ENCODE assay signal across 15 cellular contexts in the genomic region with DNA sequence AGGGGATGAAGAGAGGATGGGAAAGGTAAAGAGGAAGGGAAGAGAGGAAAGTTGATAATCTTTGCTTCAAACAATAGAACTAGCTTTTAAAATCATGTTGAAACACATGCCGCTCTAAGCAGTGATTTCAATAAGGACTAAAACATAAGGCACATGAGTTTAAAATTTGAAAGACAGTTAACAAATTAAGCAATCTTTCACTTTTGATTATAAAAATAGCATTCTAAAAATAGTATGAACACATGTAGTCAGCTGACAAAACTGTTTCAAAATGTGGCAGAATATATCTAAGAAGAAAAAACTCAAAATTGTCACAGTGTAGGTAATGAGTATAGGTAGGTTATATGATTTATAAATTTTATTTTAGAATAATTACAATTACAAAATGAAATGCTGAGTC. TPM values are rescaled to one million over a fixed set of nuclear protein-coding genes. Genes with fewer than 3 reads are reported as not detected.
DNase-seq lines count a peak whose midpoint lies in the region; ATAC-seq and TF ChIP-seq lines count a peak whose summit lies in the region.
"Had no signal": no experiment of that assay in that cellular context is flagged by ENCODE, and none has a peak within 500 bp of the region (broad histone marks: within the 10 kb centered on the region; RNA-seq: fewer than 3 reads in every experiment).

No MANE protein-coding gene starts in this region.

- 67 to 72% (median 69%) methylated on average over 1 of the region's 1 CpG for WGBS in spleen, 5 donors

- peaks cover 47% of the 10 kb centered on the region for H3K36me3 Mint-ChIP-seq in activated naive CD4-positive, alpha-beta T cell treated with anti-CD3 and anti-CD28 coated beads, Interleukin-2, amount 10 ng/mL, durations not matched to agents 7 days and 5 days
- peaks cover 4% of the 10 kb centered on the region for H3K36me3 Mint-ChIP-seq in glutamatergic neuron (ENCODE audit: unreplicated experiment)

- no peak overlapping the region for H3K27ac ChIP-seq in OCI-LY3 (ENCODE audit: low read length)
- peak overlapping the region in 6 of 8 donors; percentile 21 to 48 (median 40) for H3K27ac ChIP-seq in spleen
- H3K27ac ChIP-seq: brain microvascular endothelial cell, transverse colon had no signal

- TF ChIP-seq POLR2A in spleen (IDR thresholded peaks at IDR 0.05): no peak

- H2AFZ ChIP-seq in OCI-LY3 (ENCODE audit: low read depth, low read length): no peak overlapping the region

- no peak for DNase-seq in activated naive CD4-positive, alpha-beta T cell treated with anti-CD3 and anti-CD28 coated beads, Interleukin-2, amount 10 ng/mL, durations not matched to agents 7 days and 5 days
- no peak for DNase-seq in activated naive CD4-positive, alpha-beta T cell treated with Interleukin-2 at 50 U/mL for 16 hours
- DNase-seq in glutamatergic neuron (no peak), spleen (no peak), D341Med (ENCODE audit: low spot score) (no peak), NCI-H345 treated with DMSO at 0.1 percent for 48 hours (lab: John Stamatoyannopoulos, UW; ENCODE audit: unreplicated experiment) (no peak)
- DNase-seq: activated CD4-positive, alpha-beta T cell treated with anti-CD3 and anti-CD28 coated beads, Interleukin-2, amount 10 ng/mL, durations not matched to agents 24 days and 14 days; brain microvascular endothelial cell; left colon; NCI-H2029; NK-92 treated with Interleukin-12 subunit alpha and Interleukin-12 subunit beta, amount 100 ng/mL, for 24 hours; transverse colon had no signal

- no peaks in the 10 kb centered on the region for H3K9me3 Mint-ChIP-seq in activated naive CD4-positive, alpha-beta T cell treated with anti-CD3 and anti-CD28 coated beads, Interleukin-2, amount 10 ng/mL, durations not matched to agents 7 days and 5 days
- H3K9me3 Mint-ChIP-seq in glutamatergic neuron (ENCODE audit: unreplicated experiment): peaks cover 1% of the 10 kb centered on the region
- H3K9me3 Mint-ChIP-seq: activated CD4-positive, alpha-beta T cell treated with anti-CD3 and anti-CD28 coated beads, Interleukin-2, amount 10 ng/mL, durations not matched to agents 24 days and 14 days had no signal

- CTCF ChIA-PET in activated naive CD4-positive, alpha-beta T cell treated with anti-CD3 and anti-CD28 coated beads, Interleukin-2, amount 10 ng/mL, durations not matched to agents 7 days and 5 days (lab: Charles Lee): no interaction called here

- peak overlapping the region; percentile 10; the same call in 1 of the 2 replicates for H3K4me2 ChIP-seq in OCI-LY3 (ENCODE audit: low read length)
- H3K4me2 ChIP-seq: smooth muscle cell had no signal

- no peak overlapping the region for H3K4me3 Mint-ChIP-seq in activated naive CD4-positive, alpha-beta T cell treated with anti-CD3 and anti-CD28 coated beads, Interleukin-2, amount 10 ng/mL, durations not matched to agents 7 days and 5 days
- H3K4me3 Mint-ChIP-seq in glutamatergic neuron (ENCODE audit: unreplicated experiment): no peak overlapping the region
- H3K4me3 Mint-ChIP-seq: activated CD4-positive, alpha-beta T cell treated with anti-CD3 and anti-CD28 coated beads, Interleukin-2, amount 10 ng/mL, durations not matched to agents 24 days and 14 days had no signal

- H3K4me1 ChIP-seq in OCI-LY3 (ENCODE audit: low read length): peaks cover 23% of the 10 kb centered on the region
- H3K4me1 ChIP-seq in spleen: peaks cover 8 to 84% (median 46%) of the 10 kb centered on the region in 6 donors

- H3K27ac Mint-ChIP-seq in activated naive CD4-positive, alpha-beta T cell treated with anti-CD3 and anti-CD28 coated beads, Interleukin-2, amount 10 ng/mL, durations not matched to agents 7 days and 5 days: peak overlapping the region; percentile 57
- peak overlapping the region; percentile 48 for H3K27ac Mint-ChIP-seq in glutamatergic neuron (ENCODE audit: unreplicated experiment)
- H3K27ac Mint-ChIP-seq: activated CD4-positive, alpha-beta T cell treated with anti-CD3 and anti-CD28 coated beads, Interleukin-2, amount 10 ng/mL, durations not matched to agents 24 days and 14 days had no signal

- no peak for ATAC-seq in HG03571 (IDR thresholded peaks at IDR 0.05; ENCODE audit: unreplicated experiment)
- ATAC-seq: left colon had no signal

- H3K27me3 ChIP-seq in OCI-LY3 (ENCODE audit: low read depth, low read length): no peaks in the 10 kb centered on the region
- no peaks in the 10 kb centered on the region for H3K27me3 ChIP-seq in spleen (replicated peaks in 1 of 7)
- H3K27me3 ChIP-seq: brain microvascular endothelial cell, transverse colon had no signal

- H3K4me3 ChIP-seq in OCI-LY3 (ENCODE audit: low read length): no peak overlapping the region
- no peak overlapping the region for H3K4me3 ChIP-seq in spleen
- H3K4me3 ChIP-seq: smooth muscle cell, transverse colon had no signal

- peaks cover 14% of the 10 kb centered on the region for H3K79me2 ChIP-seq in OCI-LY3 (ENCODE audit: low read length)

- no peak for TF ChIP-seq CTCF in OCI-LY3 (IDR thresholded peaks at IDR 0.05; ENCODE audit: low read depth, low read length)
- no peak for TF ChIP-seq CTCF in glutamatergic neuron (IDR thresholded peaks at IDR 0.05; ENCODE audit: partially characterized antibody, unreplicated experiment)
- TF ChIP-seq CTCF in spleen (IDR thresholded peaks at IDR 0.05 in 8 of 11, conservative IDR thresholded peaks at IDR 0.05 in 3 of 11): no peak

- H4K20me1 ChIP-seq in OCI-LY3 (ENCODE audit: insufficient read depth, low read length): no peaks in the 10 kb centered on the region

- H3K9ac ChIP-seq in OCI-LY3 (ENCODE audit: low read length): no peak overlapping the region

- H3K36me3 ChIP-seq in OCI-LY3 (replicated peaks; ENCODE audit: low read depth, low read length) (peaks cover 13% of the 10 kb centered on the region), spleen (peaks cover 0 to 47% (median 26%) of the 10 kb centered on the region in 6 donors)

- no peaks in the 10 kb centered on the region for H3K9me3 ChIP-seq in OCI-LY3 (ENCODE audit: insufficient read depth, low read length)
- H3K9me3 ChIP-seq in spleen: no peaks in the 10 kb centered on the region
- H3K9me3 ChIP-seq: transverse colon had no signal

- no peaks in the 10 kb centered on the region for H3K27me3 Mint-ChIP-seq in activated naive CD4-positive, alpha-beta T cell treated with anti-CD3 and anti-CD28 coated beads, Interleukin-2, amount 10 ng/mL, durations not matched to agents 7 days and 5 days
- H3K27me3 Mint-ChIP-seq in glutamatergic neuron (ENCODE audit: unreplicated experiment): no peaks in the 10 kb centered on the region
- H3K27me3 Mint-ChIP-seq: activated CD4-positive, alpha-beta T cell treated with anti-CD3 and anti-CD28 coated beads, Interleukin-2, amount 10 ng/mL, durations not matched to agents 24 days and 14 days had no signal

- intact Hi-C loops in spleen (cut with DNase I; ENCODE audit: low total_unique reads): no loop called here

- H3K4me1 Mint-ChIP-seq in activated naive CD4-positive, alpha-beta T cell treated with anti-CD3 and anti-CD28 coated beads, Interleukin-2, amount 10 ng/mL, durations not matched to agents 7 days and 5 days: peaks cover 21% of the 10 kb centered on the region
- no peaks in the 10 kb centered on the region for H3K4me1 Mint-ChIP-seq in glutamatergic neuron (ENCODE audit: low read depth, unreplicated experiment)

RNA-seq across cellular contexts. Expression of a gene that starts 25.3 kb away (rescaled TPM):
- total RNA-seq in glutamatergic neuron (ENCODE audit: unreplicated experiment): 87.6 TPM
- total RNA-seq in spleen: 10 to 100 TPM; 53.8 to 88.1 (median 73.6) TPM
- 10 to 100 TPM; 34.1 to 47.5 (median 35.5) TPM for polyA plus RNA-seq in spleen
